In genomic region chr4:180947421-180947820, GRCh38 we compare ENCODE assay signal across 13 cellular contexts.
DNase-seq lines count a peak whose midpoint lies in the region; TF ChIP-seq lines count a peak whose summit lies in the region.
"Had no signal": no experiment of that assay in that cellular context is flagged by ENCODE, and none has a peak within 500 bp of the region (broad histone marks: within the 10 kb centered on the region; RNA-seq: fewer than 3 reads in every experiment).

No MANE protein-coding gene starts in this region.

- H3K4me3 Mint-ChIP-seq in osteocyte (ENCODE audit: unreplicated experiment), result no peak overlapping the region

- DNase-seq in DMS53 (lab: John Stamatoyannopoulos, UW) (peak; percentile 2), DMS53 treated with DMSO at 0.1 percent for 48 hours (lab: John Stamatoyannopoulos, UW; ENCODE audit: unreplicated experiment) (no peak), NCI-H2107 treated with DMSO at 0.1 percent for 48 hours (lab: John Stamatoyannopoulos, UW; ENCODE audit: unreplicated experiment) (peak; percentile 19), mammary epithelial cell (peak; percentile 39), osteoblast (ENCODE audit: insufficient read length, low spot score, missing footprints) (no peak), osteocyte (ENCODE audit: extremely low spot score, unreplicated experiment) (no peak), Karpas-422 (no peak), neuronal stem cell (ENCODE audit: low spot score) (no peak)
- DNase-seq: 8988T, cerebellar nuclear complex, GF-D8, head of caudate nucleus, MG63 had no signal

- H3K27ac ChIP-seq in mammary epithelial cell (ENCODE audit: insufficient read depth, low read depth, low read length) (no peak overlapping the region), osteoblast (ENCODE audit: low read depth, low read length) (no peak overlapping the region), Karpas-422 (ENCODE audit: low read length) (no peak overlapping the region), neuronal stem cell (replicated peaks; ENCODE audit: low read length) (no peak overlapping the region)

- H4K20me1 ChIP-seq in mammary epithelial cell (ENCODE audit: insufficient read depth, low read length) (no peaks in the 10 kb centered on the region), osteoblast (ENCODE audit: insufficient read depth, low read length) (no peaks in the 10 kb centered on the region), Karpas-422 (ENCODE audit: insufficient read depth, low read depth, low read length) (no peaks in the 10 kb centered on the region)

- no peak overlapping the region for H2BK5ac ChIP-seq in neuronal stem cell (ENCODE audit: low read length)

- TF ChIP-seq CTCF in mammary epithelial cell (conservative IDR thresholded peaks at IDR 0.05 in 1 of 2, IDR thresholded peaks at IDR 0.05 in 1 of 2; ENCODE audit: extremely low read depth in 1 of 2, insufficient read depth in 1 of 2, low read depth in 1 of 2, low read length in 2 of 2), result peak; percentile 42 to 57
- peak; percentile 28 for TF ChIP-seq CTCF in osteoblast (IDR thresholded peaks at IDR 0.05; ENCODE audit: extremely low read depth, low read depth, low read length)
- no peak for TF ChIP-seq CTCF in osteocyte (IDR thresholded peaks at IDR 0.05)

- H3K27me3 ChIP-seq in mammary epithelial cell (ENCODE audit: insufficient read depth, low read length) (no peaks in the 10 kb centered on the region), osteoblast (ENCODE audit: insufficient read depth, low read length) (no peaks in the 10 kb centered on the region), Karpas-422 (ENCODE audit: low read length) (no peaks in the 10 kb centered on the region), neuronal stem cell (ENCODE audit: control insufficient read depth in 3 of 3, insufficient read depth in 3 of 3, low read depth in 1 of 3, low read length in 3 of 3) (no peaks in the 10 kb centered on the region)
- H3K27me3 ChIP-seq: MG63 had no signal

- H3K23ac ChIP-seq in neuronal stem cell (ENCODE audit: low read depth, low read length, poor library complexity), result no peak overlapping the region

- 32% methylated on average over 5 of the region's 5 CpGs for WGBS in mammary epithelial cell (ENCODE audit: low coverage, missing lambda C conversion rate)
- WGBS in neuronal stem cell (ENCODE audit: extremely low coverage in 2 of 2, insufficient read length in 2 of 2, insufficient replicate concordance in 1 of 2), 2 donors, result no CpG with 5 or more reads among the region's 5 CpGs

- H3K36me3 Mint-ChIP-seq in osteocyte (ENCODE audit: unreplicated experiment), result no peaks in the 10 kb centered on the region

- H2AFZ ChIP-seq in mammary epithelial cell (ENCODE audit: low read depth, low read length), result no peak overlapping the region
- no peak overlapping the region for H2AFZ ChIP-seq in osteoblast (ENCODE audit: low read length)
- H2AFZ ChIP-seq in Karpas-422 (ENCODE audit: low read length), result no peak overlapping the region
- no peak overlapping the region for H2AFZ ChIP-seq in neuronal stem cell (ENCODE audit: low read length)

- in situ Hi-C loops in mammary epithelial cell (cut with MboI; ENCODE audit: low sequenced_read_pairs in 2 of 2), result loop anchor here (5.0 to 10.0 kb wide), 2 partner anchors 40 to 123 kb away; no protein-coding TSS in a partner anchor

- CTCF ChIA-PET in mammary epithelial cell (lab: Charles Lee; ENCODE audit: low non-redundant PET), result no interaction called here

- H3K79me1 ChIP-seq in neuronal stem cell (ENCODE audit: low read depth, low read length), result no peaks in the 10 kb centered on the region

- peaks cover 5% of the 10 kb centered on the region for H3K27me3 Mint-ChIP-seq in osteocyte (ENCODE audit: unreplicated experiment)

- peaks cover 22% of the 10 kb centered on the region for H3K4me1 ChIP-seq in mammary epithelial cell (ENCODE audit: insufficient read depth, low read length)
- H3K4me1 ChIP-seq in osteoblast (ENCODE audit: insufficient read depth, low read length), result no peaks in the 10 kb centered on the region
- no peaks in the 10 kb centered on the region for H3K4me1 ChIP-seq in Karpas-422 (ENCODE audit: low read length)
- H3K4me1 ChIP-seq in neuronal stem cell (ENCODE audit: control insufficient read depth in 2 of 2, insufficient read depth in 1 of 2, low read depth in 1 of 2, low read length in 2 of 2), result no peaks in the 10 kb centered on the region

- intact Hi-C loops in mammary epithelial cell (cut with micrococcal nuclease), result loop anchor here (1.0 to 2.0 kb wide), 3 partner anchors 38 to 281 kb away; no protein-coding TSS in a partner anchor

- H3K9me3 ChIP-seq in mammary epithelial cell (replicated peaks; ENCODE audit: insufficient read depth, low read length), result no peaks in the 10 kb centered on the region
- no peaks in the 10 kb centered on the region for H3K9me3 ChIP-seq in osteoblast (ENCODE audit: low read depth, low read length)
- no peaks in the 10 kb centered on the region for H3K9me3 ChIP-seq in Karpas-422 (ENCODE audit: low read length)
- no peaks in the 10 kb centered on the region for H3K9me3 ChIP-seq in neuronal stem cell (replicated peaks in 1 of 2; ENCODE audit: control insufficient read depth in 2 of 2, insufficient read depth in 1 of 2, low read depth in 1 of 2, low read length in 2 of 2)
- H3K9me3 ChIP-seq: MG63 had no signal

- H3K9me3 Mint-ChIP-seq in osteocyte (ENCODE audit: unreplicated experiment), result no peaks in the 10 kb centered on the region

- no peak overlapping the region for H2BK120ac ChIP-seq in neuronal stem cell (ENCODE audit: low read depth, low read length)

- H3K79me2 ChIP-seq in mammary epithelial cell (ENCODE audit: insufficient read depth, low read length) (no peaks in the 10 kb centered on the region), osteoblast (ENCODE audit: insufficient read depth, low read length) (no peaks in the 10 kb centered on the region), Karpas-422 (ENCODE audit: low read length) (no peaks in the 10 kb centered on the region)

- BruUV-seq in mammary epithelial cell (replicated peaks; lab: Mats Ljungman, UMichigan), result no TSS peak

- dilution Hi-C loops in mammary epithelial cell (cut with HindIII; ENCODE audit: low sequenced_read_pairs), result no loop called here

- no peak overlapping the region for H4K8ac ChIP-seq in neuronal stem cell (ENCODE audit: low read depth, low read length)

- no peak overlapping the region for H3K27ac Mint-ChIP-seq in osteocyte (ENCODE audit: unreplicated experiment)

- no peak overlapping the region for H2AK5ac ChIP-seq in neuronal stem cell (ENCODE audit: low read depth, low read length)

- no peak overlapping the region for H3K14ac ChIP-seq in neuronal stem cell (ENCODE audit: low read length)

- H3K18ac ChIP-seq in neuronal stem cell (ENCODE audit: low read length), result no peak overlapping the region

- no peak overlapping the region for H3K4ac ChIP-seq in neuronal stem cell (ENCODE audit: low read length)

- no peaks in the 10 kb centered on the region for H3K4me1 Mint-ChIP-seq in osteocyte (ENCODE audit: unreplicated experiment)

- H4K91ac ChIP-seq in neuronal stem cell (ENCODE audit: low read depth, low read length, poor library complexity), result no peak overlapping the region

- no peak overlapping the region for H2BK12ac ChIP-seq in neuronal stem cell (ENCODE audit: low read length)

- no peak overlapping the region for H3K4me3 ChIP-seq in mammary epithelial cell (replicated peaks in 1 of 3; ENCODE audit: insufficient read depth in 1 of 3, low read depth in 2 of 3, low read length in 3 of 3)
- H3K4me3 ChIP-seq in osteoblast (ENCODE audit: insufficient read depth, low read length), result no peak overlapping the region
- H3K4me3 ChIP-seq in Karpas-422 (ENCODE audit: low read length), result no peak overlapping the region
- H3K4me3 ChIP-seq in neuronal stem cell (ENCODE audit: low read length in 2 of 2), result no peak overlapping the region
- H3K4me3 ChIP-seq: MG63 had no signal

- no peak overlapping the region for H2BK15ac ChIP-seq in neuronal stem cell (ENCODE audit: low read length)

- H3K9ac ChIP-seq in mammary epithelial cell (ENCODE audit: insufficient read depth, low read length) (no peak overlapping the region), Karpas-422 (ENCODE audit: low read length) (no peak overlapping the region), neuronal stem cell (ENCODE audit: low read depth, low read length, poor library complexity) (no peak overlapping the region)

- no peaks in the 10 kb centered on the region for H3K9me2 ChIP-seq in Karpas-422 (replicated peaks; ENCODE audit: insufficient read depth, low read length)

- no peaks in the 10 kb centered on the region for H3K36me3 ChIP-seq in mammary epithelial cell (ENCODE audit: insufficient read depth, low read length)
- H3K36me3 ChIP-seq in osteoblast (ENCODE audit: insufficient read depth, low read length), result no peaks in the 10 kb centered on the region
- no peaks in the 10 kb centered on the region for H3K36me3 ChIP-seq in Karpas-422 (ENCODE audit: insufficient read depth, low read length)
- H3K36me3 ChIP-seq in neuronal stem cell (replicated peaks in 1 of 2; ENCODE audit: control insufficient read depth in 2 of 2, insufficient read depth in 2 of 2, low read length in 2 of 2), result no peaks in the 10 kb centered on the region
- H3K36me3 ChIP-seq: MG63 had no signal

- H3K4me2 ChIP-seq in mammary epithelial cell (ENCODE audit: insufficient read depth, low read depth, low read length) (peak overlapping the region; percentile 30), osteoblast (ENCODE audit: insufficient read depth, low read length) (no peak overlapping the region), Karpas-422 (ENCODE audit: low read depth, low read length, poor library complexity, severe bottlenecking) (no peak overlapping the region), neuronal stem cell (ENCODE audit: insufficient read depth, low read length, poor library complexity, severe bottlenecking) (no peak overlapping the region)

Comparison
In these comparisons a context has a peak if more than half of its experiments do, and no peak if none do; other contexts are left out.
1. DNase-seq: peak in DMS53 (single experiment), NCI-H2107 treated with DMSO at 0.1 percent for 48 hours (single experiment) and mammary epithelial cell (single experiment); none in DMS53 treated with DMSO at 0.1 percent for 48 hours (single experiment), osteoblast (single experiment), osteocyte (single experiment), Karpas-422 (single experiment) and neuronal stem cell (single experiment).